ENCODE assay signal across 8 cellular contexts in the genomic region with DNA sequence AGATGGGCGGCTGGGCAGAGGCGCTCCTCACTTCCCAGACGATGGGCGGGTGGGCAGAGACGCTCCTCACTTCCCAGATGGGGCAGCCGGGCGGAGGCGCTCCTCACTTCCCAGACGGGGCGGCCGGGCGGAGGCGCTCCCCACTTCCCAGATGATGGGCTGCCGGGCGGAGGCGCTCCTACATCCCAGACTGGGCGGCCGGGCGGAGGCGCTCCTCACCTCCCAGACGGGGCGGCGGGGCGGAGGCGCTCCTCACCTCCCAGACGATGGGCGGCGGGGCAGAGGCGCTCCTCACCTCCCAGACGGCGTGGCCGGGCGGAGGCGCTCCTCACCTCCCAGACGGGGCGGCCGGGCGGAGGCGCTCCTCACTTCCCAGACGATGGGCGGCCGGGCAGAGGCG.
"Had no signal": no experiment of that assay in that cellular context is flagged by ENCODE, and none has a peak within 500 bp of the region (broad histone marks: within the 10 kb centered on the region; RNA-seq: fewer than 3 reads in every experiment).

No MANE protein-coding gene starts in this region.

- H2AFZ ChIP-seq: GM23338 had no signal

- H3K4me3 ChIP-seq: GM23338 had no signal

- H3K4me2 ChIP-seq: GM23338 had no signal

- H3K27ac ChIP-seq: HL-60 had no signal

- FAIRE-seq: H1, H54, HepG2 had no signal

- DNase-seq: H9, HCEC 1CT, KG1 had no signal

- ATAC-seq: GM23338, HepG2 had no signal
